10 cellular contexts compared by ENCODE assay signal in genomic region chr9:23851024-23851629, GRCh38. TPM values are rescaled to one million over a fixed set of nuclear protein-coding genes. Genes with fewer than 3 reads are reported as not detected.
DNase-seq lines count a peak whose midpoint lies in the region; ATAC-seq, FAIRE-seq and TF ChIP-seq lines count a peak whose summit lies in the region.
"Had no signal": no experiment of that assay in that cellular context is flagged by ENCODE, and none has a peak within 500 bp of the region (broad histone marks: within the 10 kb centered on the region; RNA-seq: fewer than 3 reads in every experiment).

No MANE protein-coding gene starts in this region.

- H4K20me1 ChIP-seq in keratinocyte (ENCODE audit: control insufficient read depth, extremely low read depth, insufficient read depth, low read length), result no peaks in the 10 kb centered on the region

- H3K36me3 ChIP-seq in HUES6 (ENCODE audit: control insufficient read depth, insufficient read depth, low read length), result no peaks in the 10 kb centered on the region
- H3K36me3 ChIP-seq in ascending aorta, result no peaks in the 10 kb centered on the region
- H3K36me3 ChIP-seq in keratinocyte (ENCODE audit: control insufficient read depth in 2 of 2, extremely low read depth in 1 of 2, insufficient read depth in 2 of 2, low read length in 2 of 2), result no peaks in the 10 kb centered on the region
- H3K36me3 ChIP-seq in spleen, result no peaks in the 10 kb centered on the region

- peaks cover 11 to 15% of the 10 kb centered on the region in 2 donors for H3K9me3 Mint-ChIP-seq in natural killer cell
- H3K9me3 Mint-ChIP-seq: activated T-helper 2 cell treated with anti-CD3 and anti-CD28 coated beads, Interferon-gamma antibody, Interleukin-2, Interleukin-4, amounts not matched to agents 10 μg/mL and 5 μg/mL and 100 μg/mL, durations not matched to agents 14 hours and 24 hours and 36 hours had no signal

- DNase-seq in ascending aorta (ENCODE audit: low spot score in 2 of 2), result no peak
- no peak for DNase-seq in keratinocyte (ENCODE audit: low read depth, low spot score)
- peak; percentile 68 for DNase-seq in spleen
- DNase-seq in NAMALWA (ENCODE audit: low spot score), result no peak
- no peak for DNase-seq in NCI-H2227 treated with DMSO at 0.1 percent for 48 hours (lab: John Stamatoyannopoulos, UW)
- no peak for DNase-seq in RPMI8226
- no peak for DNase-seq in natural killer cell

- H3K9me3 ChIP-seq in HUES6 (ENCODE audit: control insufficient read depth, insufficient read depth, low read depth, low read length), result no peaks in the 10 kb centered on the region
- no peaks in the 10 kb centered on the region for H3K9me3 ChIP-seq in ascending aorta
- H3K9me3 ChIP-seq in keratinocyte (ENCODE audit: control insufficient read depth, low read depth, low read length), result no peaks in the 10 kb centered on the region
- peaks cover 0 to 15% (median 0%) of the 10 kb centered on the region in 8 donors for H3K9me3 ChIP-seq in spleen

- no peak for ATAC-seq in natural killer cell

- H3K79me2 ChIP-seq in keratinocyte (ENCODE audit: control insufficient read depth, insufficient read depth, low read length), result no peaks in the 10 kb centered on the region

- no peak overlapping the region for H3K4me3 Mint-ChIP-seq in natural killer cell
- H3K4me3 Mint-ChIP-seq: memory B cell had no signal

- H3K36me3 Mint-ChIP-seq in natural killer cell, result no peaks in the 10 kb centered on the region

- peaks cover 0 to 7% of the 10 kb centered on the region in 2 donors for H3K27me3 Mint-ChIP-seq in natural killer cell (ENCODE audit: low read depth in 2 of 2)

- H3K4me3 ChIP-seq in HUES6 (ENCODE audit: low read depth, low read length), result peak overlapping the region; percentile 74
- H3K4me3 ChIP-seq in ascending aorta, result peak overlapping the region; percentile 44 to 59
- H3K4me3 ChIP-seq in keratinocyte (ENCODE audit: control insufficient read depth in 2 of 3, extremely low read depth in 1 of 3, insufficient read depth in 2 of 3, low read depth in 1 of 3, low read length in 3 of 3), result peak overlapping the region; percentile 37 to 73 (median 72)
- H3K4me3 ChIP-seq in spleen, result peak overlapping the region in 5 of 8 donors; percentile 7 to 56 (median 18)

- H3K4me1 Mint-ChIP-seq in natural killer cell, result no peaks in the 10 kb centered on the region
- H3K4me1 Mint-ChIP-seq: memory B cell had no signal

- H3K27ac ChIP-seq in HUES6 (ENCODE audit: low read depth, low read length) (no peak overlapping the region), ascending aorta (no peak overlapping the region), keratinocyte (ENCODE audit: control insufficient read depth, insufficient read depth, low read length) (no peak overlapping the region), spleen (no peak overlapping the region)

- H3K4me2 ChIP-seq in keratinocyte (ENCODE audit: control insufficient read depth, extremely low read depth, insufficient read depth, low read depth, low read length), result peak overlapping the region; percentile 92

- TF ChIP-seq CTCF in ascending aorta (IDR thresholded peaks at IDR 0.05) (no peak), keratinocyte (optimal IDR thresholded peaks at IDR 0.05 in 1 of 3, IDR thresholded peaks at IDR 0.05 in 1 of 3, conservative IDR thresholded peaks at IDR 0.05 in 1 of 3; ENCODE audit: extremely low read depth in 1 of 3, insufficient read depth in 2 of 3, low read length in 3 of 3) (no peak), spleen (IDR thresholded peaks at IDR 0.05 in 8 of 11, conservative IDR thresholded peaks at IDR 0.05 in 3 of 11) (no peak), natural killer cell (IDR thresholded peaks at IDR 0.05) (no peak)

- H3K27me3 ChIP-seq in HUES6 (ENCODE audit: control insufficient read depth, insufficient read depth, low read length) (peaks cover 36% of the 10 kb centered on the region), ascending aorta (no peaks in the 10 kb centered on the region), keratinocyte (ENCODE audit: control insufficient read depth, extremely low read depth, insufficient read depth, low read length) (peaks cover 32% of the 10 kb centered on the region), spleen (replicated peaks in 1 of 7) (peaks cover 0 to 47% (median 12%) of the 10 kb centered on the region in 7 donors)

- intact Hi-C loops in ascending aorta (cut with DNase I), result no loop called here
- intact Hi-C loops in spleen (cut with DNase I; ENCODE audit: low total_unique reads), result no loop called here
- intact Hi-C loops in natural killer cell (cut with micrococcal nuclease), result no loop called here

- H2AFZ ChIP-seq in keratinocyte (ENCODE audit: control insufficient read depth, low read length), result peak overlapping the region; percentile 85

- no peaks in the 10 kb centered on the region for H3K9me1 ChIP-seq in keratinocyte (ENCODE audit: control insufficient read depth, extremely low read depth, insufficient read depth, low read length)

- H3K9ac ChIP-seq in HUES6 (ENCODE audit: low read length) (peak overlapping the region; percentile 27), keratinocyte (ENCODE audit: control insufficient read depth, extremely low read depth, insufficient read depth, low read length) (no peak overlapping the region)

- 4 to 13% (median 8%) methylated on average over 43 to 46 of the region's 46 CpGs for WGBS in spleen, 5 donors

- dilution Hi-C loops in keratinocyte (cut with MboI; ENCODE audit: extremely low pct_ligation_motif_present, low sequenced_read_pairs), result no loop called here

- no peak for FAIRE-seq in keratinocyte (lab: Jason Lieb, UNC)

- no peak for TF ChIP-seq POLR2A in spleen (IDR thresholded peaks at IDR 0.05)

- peaks cover 8% of the 10 kb centered on the region for H3K4me1 ChIP-seq in HUES6 (ENCODE audit: control insufficient read depth, insufficient read depth, low read length)
- H3K4me1 ChIP-seq in ascending aorta, result no peaks in the 10 kb centered on the region
- H3K4me1 ChIP-seq in keratinocyte (ENCODE audit: control insufficient read depth, extremely low read depth, insufficient read depth, low read length), result peaks cover 9% of the 10 kb centered on the region
- peaks cover 0 to 7% (median 0%) of the 10 kb centered on the region in 6 donors for H3K4me1 ChIP-seq in spleen

- no peak overlapping the region for H3K27ac Mint-ChIP-seq in natural killer cell
- H3K27ac Mint-ChIP-seq: activated T-helper 2 cell treated with anti-CD3 and anti-CD28 coated beads, Interferon-gamma antibody, Interleukin-2, Interleukin-4, amounts not matched to agents 10 μg/mL and 5 μg/mL and 100 μg/mL, durations not matched to agents 14 hours and 24 hours and 36 hours; memory B cell had no signal

RNA-seq across cellular contexts. Expression of gene ELAVL2, which starts 25.1 kb away (rescaled TPM):
- total RNA-seq in ascending aorta, result not detected
- 1.5 to 4.3 TPM (median 2.9 TPM) in 3 replicates for polyA plus RNA-seq in keratinocyte
- polyA plus RNA-seq in keratinocyte (2011; ENCODE audit: low read depth), result 1.0 TPM
- 1.6 and 3.1 TPM in 2 replicates for polyA plus RNA-seq in keratinocyte (2011; cell fraction: cytosol; rRNA removed)
- polyA plus RNA-seq in keratinocyte (2011; cell fraction: nucleus; rRNA removed), result 1.4 and 2.6 TPM in 2 replicates
- polyA plus RNA-seq in keratinocyte (2012; ENCODE audit: low replicate concordance), result 0.52 and 1.4 TPM in 2 replicates
- polyA minus RNA-seq in keratinocyte, result 0.62 to 5.2 TPM (median 1.8 TPM) in 3 replicates
- 1.2 TPM for polyA minus RNA-seq in keratinocyte (2011; cell fraction: cytosol; rRNA and poly(A)+ RNA removed)
- 1.9 and 4.0 TPM in 2 replicates for polyA minus RNA-seq in keratinocyte (2011; cell fraction: nucleus; rRNA and poly(A)+ RNA removed)
- total RNA-seq in spleen, result under 1 TPM in 1 of 7 donors, not detected in 6; 0.12 TPM
- polyA plus RNA-seq in spleen, result under 1 TPM in 2 of 3 donors, not detected in 1; 0.02 to 0.03 TPM
- total RNA-seq in natural killer cell, result not detected
- total RNA-seq: activated T-helper 2 cell treated with anti-CD3 and anti-CD28 coated beads, Interferon-gamma antibody, Interleukin-2, Interleukin-4, amounts not matched to agents 10 μg/mL and 5 μg/mL and 100 μg/mL, durations not matched to agents 14 hours and 24 hours and 36 hours had no signal

Comparison
In these comparisons a context has a peak if more than half of its experiments do, and no peak if none do; other contexts are left out.
1. H3K4me3 ChIP-seq: peak in every context shown above with its lines; median percentile 74 in HUES6; 72 in keratinocyte; 52 in ascending aorta; 18 in spleen.